In the genomic region with DNA sequence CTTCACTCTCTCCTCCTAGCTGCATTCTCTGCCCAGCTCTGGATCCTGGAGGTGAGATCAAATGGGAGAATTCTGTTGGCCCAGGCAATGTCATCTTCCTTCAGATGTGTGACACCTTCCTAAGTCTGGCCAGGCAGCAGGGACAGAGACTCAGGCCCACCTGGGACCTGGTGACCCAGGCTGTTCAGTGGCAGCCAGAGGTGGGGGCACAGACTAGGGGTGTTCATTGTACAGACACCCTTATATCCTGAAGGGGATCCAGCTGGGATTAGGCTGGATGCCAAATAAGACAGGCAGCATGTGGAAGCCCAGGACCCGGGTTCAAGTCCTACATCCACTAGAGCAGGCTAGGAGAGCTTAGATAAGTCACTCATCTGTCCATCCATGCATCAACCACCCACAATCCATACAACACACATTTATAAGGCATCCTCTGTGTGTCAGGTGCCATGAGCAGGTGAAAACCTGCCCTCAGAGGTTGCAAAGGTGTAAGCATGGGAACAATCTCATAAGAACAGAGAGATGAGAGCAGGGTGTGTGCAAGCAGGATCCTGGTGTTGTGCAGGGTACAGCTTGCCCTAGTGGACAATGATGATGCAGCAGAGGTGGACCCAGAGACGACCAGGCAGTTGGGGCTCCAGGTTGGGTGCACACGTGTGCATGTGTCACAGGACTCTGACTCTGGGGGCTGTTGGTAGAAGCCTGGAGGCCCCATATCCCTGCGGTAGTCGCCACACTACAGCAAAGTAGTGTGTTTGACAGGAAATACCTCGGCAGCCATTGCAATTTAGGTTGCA, we compare ENCODE assay signal across 25 cellular contexts. TPM values are rescaled to one million over a fixed set of nuclear protein-coding genes. Genes with fewer than 3 reads are reported as not detected.
DNase-seq lines count a peak whose midpoint lies in the region; ATAC-seq, FAIRE-seq and TF ChIP-seq lines count a peak whose summit lies in the region.
"Had no signal": no experiment of that assay in that cellular context is flagged by ENCODE, and none has a peak within 500 bp of the region (broad histone marks: within the 10 kb centered on the region; RNA-seq: fewer than 3 reads in every experiment).

No MANE protein-coding gene starts in this region.

- in situ Hi-C loops in HepG2 (cut with HindIII; ENCODE audit: extremely low pct_ligation_motif_present, low pct_unique_long_range_greater_than_20kb), result no loop called here

- H3K27ac ChIP-seq in HepG2 (ENCODE audit: extremely low read length, insufficient read depth, low read length) (no peak overlapping the region), right lobe of liver (no peak overlapping the region), RWPE1 (peak overlapping the region; percentile 32; the same call in 1 of the 2 replicates), upper lobe of right lung (no peak overlapping the region), H9 (ENCODE audit: insufficient read length, low read depth, low read length) (no peak overlapping the region)
- H3K27ac ChIP-seq: SK-N-MC had no signal

- H2AK5ac ChIP-seq in H9 (ENCODE audit: insufficient read length, low read length), result no peak overlapping the region

- H3K9ac ChIP-seq in HepG2 (ENCODE audit: insufficient read depth, low read depth, low read length) (no peak overlapping the region), H9 (ENCODE audit: extremely low read depth, insufficient read length, low read length) (no peak overlapping the region)

- H4K20me1 ChIP-seq in HepG2 (ENCODE audit: insufficient read depth, low read length) (no peaks in the 10 kb centered on the region), H9 (ENCODE audit: control insufficient read depth, insufficient read depth, insufficient read length) (no peaks in the 10 kb centered on the region)

- H2BK120ac ChIP-seq in H9 (ENCODE audit: low read depth, low read length, poor library complexity, severe bottlenecking), result no peak overlapping the region

- H3K9me3 ChIP-seq in HepG2 (ENCODE audit: low read length) (no peaks in the 10 kb centered on the region), right lobe of liver (no peaks in the 10 kb centered on the region), upper lobe of right lung (no peaks in the 10 kb centered on the region), H9 (ENCODE audit: control insufficient read depth, low read depth, low read length) (no peaks in the 10 kb centered on the region)
- H3K9me3 ChIP-seq: MG63 had no signal

- H3K79me1 ChIP-seq in H9 (ENCODE audit: insufficient read depth, low read depth, low read length, poor library complexity, severe bottlenecking), result no peaks in the 10 kb centered on the region

- H2BK12ac ChIP-seq in H9 (ENCODE audit: insufficient read length, low read depth, low read length), result no peak overlapping the region

- no peak overlapping the region for H4K8ac ChIP-seq in H9 (replicated peaks; ENCODE audit: insufficient read length, low read depth, low read length)

- H3K18ac ChIP-seq in H9 (ENCODE audit: insufficient read length, low read depth, low read length), result no peak overlapping the region

- peak; percentile 12 for FAIRE-seq in HepG2 (lab: Jason Lieb, UNC)
- FAIRE-seq: islet of Langerhans had no signal

- intact Hi-C loops in HepG2 (cut with micrococcal nuclease; ENCODE audit: unreplicated experiment), result no loop called here
- intact Hi-C loops in right lobe of liver (cut with DNase I), result no loop called here
- intact Hi-C loops in upper lobe of right lung (cut with DNase I), result no loop called here

- CTCF ChIA-PET in HepG2 (lab: Yijun Ruan, JAX; ENCODE audit: low intra/inter-chr PET ratio, low total read pairs), result interaction anchor here (1.2 kb wide), 1 partner anchor 109 kb away, joined by 3 read pairs; no protein-coding TSS in a partner anchor
- CTCF ChIA-PET in RWPE1 (lab: Yijun Ruan, JAX), result interaction anchor here (0.7 kb wide), 2 partner anchors 13 to 22 kb away, joined by 3 to 5 read pairs; no protein-coding TSS in a partner anchor

- H2AFZ ChIP-seq in HepG2 (ENCODE audit: low read length) (no peak overlapping the region), H9 (ENCODE audit: low read length) (no peak overlapping the region)

- H3K4me1 Mint-ChIP-seq in H9, result peaks cover 2 to 11% of the 10 kb centered on the region in 2 experiments; a peak in 3 of 4 replicates
- H3K4me1 Mint-ChIP-seq: activated CD4-positive, alpha-beta T cell treated with anti-CD3 and anti-CD28 coated beads for 36 hours; naive thymus-derived CD8-positive, alpha-beta T cell had no signal

- DNase-seq in HepG2 (ENCODE audit: low spot score) (no peak), right lobe of liver (no peak), RWPE1 (ENCODE audit: low spot score) (no peak), epithelial cell of esophagus (ENCODE audit: low read depth) (no peak), upper lobe of right lung (peak; percentile 56), H9 (no peak), GDM1 (lab: John Stamatoyannopoulos, UW) (no peak), H4 (ENCODE audit: low spot score) (no peak)
- DNase-seq: activated CD4-positive, alpha-beta T cell treated with anti-CD3 and anti-CD28 coated beads for 36 hours; activated CD8-positive, alpha-beta T cell treated with anti-CD3 and anti-CD28 coated beads, Interleukin-2, amount 10 ng/mL, durations not matched to agents 7 days and 5 days; activated effector memory CD4-positive, alpha-beta T cell treated with anti-CD3 and anti-CD28 coated beads, Interleukin-2, amount 50 U/mL, for 16 hours; C1 segment of cervical spinal cord; COR-L47; DMS79; GOT3; left ventricle myocardium superior; MG63; naive thymus-derived CD8-positive, alpha-beta T cell; NCI-H226; stimulated activated CD4-positive, alpha-beta T cell treated with anti-CD3 and anti-CD28 coated beads, Interleukin-1b, Interleukin-23, amount 100 ng/mL, for 48 hours; stimulated activated CD8-positive, alpha-beta memory T cell treated with anti-CD3 and anti-CD28 coated beads, Interleukin-4, amount 100 ng/mL, for 48 hours; T-helper 17 cell had no signal

- H3K4me3 Mint-ChIP-seq in H9, result no peak overlapping the region
- H3K4me3 Mint-ChIP-seq: activated CD4-positive, alpha-beta T cell treated with anti-CD3 and anti-CD28 coated beads for 36 hours; activated CD8-positive, alpha-beta T cell treated with anti-CD3 and anti-CD28 coated beads, Interleukin-2, amount 10 ng/mL, durations not matched to agents 7 days and 5 days; naive thymus-derived CD8-positive, alpha-beta T cell; T-helper 17 cell; type B pancreatic cell had no signal

- TF ChIP-seq CTCF in HepG2 (CRISPR knock-in tag; IDR thresholded peaks at IDR 0.05) (no peak), right lobe of liver (IDR thresholded peaks at IDR 0.05) (no peak), RWPE1 (conservative IDR thresholded peaks at IDR 0.05; ENCODE audit: low read depth) (no peak), epithelial cell of esophagus (IDR thresholded peaks at IDR 0.05; ENCODE audit: insufficient read depth, low read depth, low read length, missing control alignments) (peak; percentile 14), upper lobe of right lung (IDR thresholded peaks at IDR 0.05) (no peak), H9 (conservative IDR thresholded peaks at IDR 0.05) (no peak)

- H3K27me3 ChIP-seq in HepG2 (ENCODE audit: control insufficient read depth in 1 of 2, insufficient read depth in 2 of 2, low read length in 2 of 2), result peaks cover 4 to 34% of the 10 kb centered on the region in 2 experiments; a peak in 4 of 5 replicates
- H3K27me3 ChIP-seq in right lobe of liver, result no peaks in the 10 kb centered on the region
- no peaks in the 10 kb centered on the region for H3K27me3 ChIP-seq in upper lobe of right lung
- H3K27me3 ChIP-seq in H9 (ENCODE audit: insufficient read depth, low read length), result no peaks in the 10 kb centered on the region
- H3K27me3 ChIP-seq: MG63 had no signal

- H3K23ac ChIP-seq in H9 (ENCODE audit: insufficient read length, low read depth, low read length), result no peak overlapping the region

- H3K23me2 ChIP-seq in H9 (ENCODE audit: insufficient read length, low read depth, low read length, poor library complexity, severe bottlenecking), result no peaks in the 10 kb centered on the region

- H3K27me3 Mint-ChIP-seq in H9 (ENCODE audit: low read depth), result peaks cover 2% of the 10 kb centered on the region
- H3K27me3 Mint-ChIP-seq: activated CD4-positive, alpha-beta T cell treated with anti-CD3 and anti-CD28 coated beads for 36 hours; naive thymus-derived CD8-positive, alpha-beta T cell; T-helper 17 cell had no signal

- peak; percentile 89 for ATAC-seq in HepG2
- no peak for ATAC-seq in right lobe of liver
- no peak for ATAC-seq in upper lobe of right lung
- ATAC-seq: activated CD4-positive, alpha-beta T cell treated with anti-CD3 and anti-CD28 coated beads for 36 hours; activated CD8-positive, alpha-beta T cell treated with anti-CD3 and anti-CD28 coated beads, Interleukin-2, amount 10 ng/mL, durations not matched to agents 7 days and 5 days; left ventricle myocardium superior; naive thymus-derived CD8-positive, alpha-beta T cell; T-helper 17 cell had no signal

- H3K4me1 ChIP-seq in HepG2 (ENCODE audit: insufficient read depth, low read length) (peaks cover 46% of the 10 kb centered on the region), right lobe of liver (no peaks in the 10 kb centered on the region), upper lobe of right lung (peaks cover 12% of the 10 kb centered on the region), H9 (ENCODE audit: insufficient read depth, low read length) (no peaks in the 10 kb centered on the region)

- H3K4ac ChIP-seq in H9 (ENCODE audit: low read depth, low read length), result no peak overlapping the region

- no peak overlapping the region for H4K5ac ChIP-seq in H9 (ENCODE audit: insufficient read length, low read depth, low read length)

- H3K79me2 ChIP-seq in HepG2 (ENCODE audit: insufficient read depth, low read length) (no peaks in the 10 kb centered on the region), H9 (ENCODE audit: insufficient read depth, low read length) (no peaks in the 10 kb centered on the region)

- no peak overlapping the region for H3K14ac ChIP-seq in H9 (ENCODE audit: insufficient read depth, low read length)

- H2BK20ac ChIP-seq in H9 (ENCODE audit: low read depth, low read length, poor library complexity, severe bottlenecking), result no peak overlapping the region

- POLR2A ChIA-PET in HepG2 (lab: Yijun Ruan, JAX), result interaction anchor here (0.7 to 1.4 kb wide), 5 partner anchors 15 to 42 kb away, joined by 3 to 4 read pairs (median 3); a partner anchor contains a TSS
- POLR2A ChIA-PET in RWPE1 (lab: Yijun Ruan, JAX; ENCODE audit: low non-redundant PET), result no interaction called here

- no peak for TF ChIP-seq POLR2A in HepG2 (IDR thresholded peaks at IDR 0.05; ENCODE audit: insufficient read depth in 1 of 2, low read depth in 2 of 2, low read length in 2 of 2)
- TF ChIP-seq POLR2A in right lobe of liver (IDR thresholded peaks at IDR 0.05), result no peak

- TF ChIP-seq EP300 in HepG2 (IDR thresholded peaks at IDR 0.05; ENCODE audit: low read depth in 2 of 2, low read length in 2 of 2) (no peak), HepG2 (CRISPR knock-in tag; IDR thresholded peaks at IDR 0.05; ENCODE audit: borderline replicate concordance) (no peak)

- no peak overlapping the region for H2BK5ac ChIP-seq in H9 (ENCODE audit: insufficient read length, low read length)

- H3K9me3 Mint-ChIP-seq in H9, result no peaks in the 10 kb centered on the region
- H3K9me3 Mint-ChIP-seq: type B pancreatic cell had no signal

- 0% methylated on average over 1 of the region's 6 CpGs for WGBS in HepG2 (ENCODE audit: low lambda C conversion rate)
- WGBS in right lobe of liver (ENCODE audit: insufficient coverage, low coverage, low lambda C conversion rate, missing lambda C conversion rate), result 78% methylated on average over 4 of the region's 6 CpGs
- WGBS in H9 (ENCODE audit: extremely low coverage, insufficient read length, low lambda C conversion rate), result no CpG with 5 or more reads among the region's 6 CpGs

- no peak overlapping the region for H2BK15ac ChIP-seq in H9 (ENCODE audit: low read depth, low read length)

- H3K4me3 ChIP-seq in HepG2 (replicated peaks in 1 of 3; ENCODE audit: insufficient read depth in 1 of 3, low read depth in 2 of 3, low read length in 3 of 3) (peak overlapping the region in 1 of 3 experiments; percentile 63; a peak in 2 of 6 replicates), right lobe of liver (no peak overlapping the region), epithelial cell of esophagus (ENCODE audit: low read length) (no peak overlapping the region), upper lobe of right lung (no peak overlapping the region)
- H3K4me3 ChIP-seq: MG63, SK-N-MC had no signal

- H3K56ac ChIP-seq in H9 (ENCODE audit: insufficient read length, low read depth, low read length), result no peak overlapping the region

- H3K4me2 ChIP-seq in HepG2 (ENCODE audit: low read depth, low read length) (peak overlapping the region; percentile 77), H9 (ENCODE audit: insufficient read depth, insufficient read length, low read length) (no peak overlapping the region)

- no peak overlapping the region for H4K91ac ChIP-seq in H9 (ENCODE audit: insufficient read length, low read depth, low read length)

- no peak for TF ChIP-seq RAD21 in HepG2 (CRISPR knock-in tag; IDR thresholded peaks at IDR 0.05)

- no peak overlapping the region for H3T11ph ChIP-seq in H9 (ENCODE audit: low read length)

- BruUV-seq in HepG2 (replicated peaks; lab: Mats Ljungman, UMichigan), result no TSS peak

- H3K36me3 ChIP-seq in HepG2 (replicated peaks in 1 of 2; ENCODE audit: control insufficient read depth in 1 of 2, insufficient read depth in 2 of 2, low read length in 2 of 2) (no peaks in the 10 kb centered on the region), right lobe of liver (no peaks in the 10 kb centered on the region), upper lobe of right lung (no peaks in the 10 kb centered on the region)
- H3K36me3 ChIP-seq: MG63 had no signal

- no peak overlapping the region for H3K27ac Mint-ChIP-seq in H9
- H3K27ac Mint-ChIP-seq: activated CD4-positive, alpha-beta T cell treated with anti-CD3 and anti-CD28 coated beads for 36 hours; activated CD8-positive, alpha-beta T cell treated with anti-CD3 and anti-CD28 coated beads, Interleukin-2, amount 10 ng/mL, durations not matched to agents 7 days and 5 days; T-helper 17 cell; type B pancreatic cell had no signal

- H3K36me3 Mint-ChIP-seq in H9 (ENCODE audit: insufficient read depth in 1 of 3, low read depth in 3 of 3), result no peaks in the 10 kb centered on the region
- H3K36me3 Mint-ChIP-seq: naive thymus-derived CD8-positive, alpha-beta T cell; type B pancreatic cell had no signal

RNA-seq across cellular contexts. Expression of a gene that starts 18.3 kb away (rescaled TPM):
- total RNA-seq in HepG2 (2016; rRNA removed; fragmentation: Illumina TruSeq; extraction: Trizol) (1,348 and 1,507 TPM in 2 replicates), right lobe of liver (100 to 1,000 TPM; 396 to 971 (median 447) TPM), upper lobe of right lung (810 TPM), H9 (2021) (1,592 and 1,656 TPM in 2 replicates)
- total RNA-seq in HepG2 (2016; cell fraction: cytosol; rRNA removed; fragmentation: Illumina TruSeq; extraction: Trizol; ENCODE audit: low read depth), result 2,410 and 2,561 TPM in 2 replicates
- total RNA-seq in HepG2 (2016; cell fraction: insoluble cytoplasmic fraction; rRNA removed; fragmentation: Illumina TruSeq; extraction: Trizol), result 1,336 and 1,557 TPM in 2 replicates
- total RNA-seq in HepG2 (2016; cell fraction: membrane; rRNA removed; fragmentation: Illumina TruSeq; extraction: Trizol), result 3,125 and 3,259 TPM in 2 replicates
- total RNA-seq in HepG2 (2016; cell fraction: nucleus; rRNA removed; fragmentation: Illumina TruSeq; extraction: Trizol), result 561 and 582 TPM in 2 replicates
- polyA plus RNA-seq in HepG2 (2011; rRNA removed), result 2,212 and 2,263 TPM in 2 replicates
- polyA plus RNA-seq in HepG2 (2011; cell fraction: cytosol; rRNA removed), result 3,529 and 3,773 TPM in 2 replicates
- polyA plus RNA-seq in HepG2 (2011; cell fraction: nucleus; rRNA removed), result 1,156 and 1,364 TPM in 2 replicates
- polyA plus RNA-seq in HepG2 (2012), result 2,468 and 3,197 TPM in 2 replicates
- 3,334 and 3,729 TPM in 2 replicates for polyA plus RNA-seq in HepG2 (2016; cell fraction: cytosol; fragmentation: Illumina TruSeq; extraction: Trizol; ENCODE audit: low read depth)
- polyA plus RNA-seq in HepG2 (2016; cell fraction: insoluble cytoplasmic fraction; fragmentation: Illumina TruSeq; extraction: Trizol; ENCODE audit: low read depth), result 2,145 and 2,237 TPM in 2 replicates
- 4,346 and 4,410 TPM in 2 replicates for polyA plus RNA-seq in HepG2 (2016; cell fraction: membrane; fragmentation: Illumina TruSeq; extraction: Trizol; ENCODE audit: low read depth)
- 1,173 and 1,267 TPM in 2 replicates for polyA plus RNA-seq in HepG2 (2016; cell fraction: nucleus; fragmentation: Illumina TruSeq; extraction: Trizol; ENCODE audit: insufficient read depth, low read depth)
- polyA minus RNA-seq in HepG2 (2011; rRNA and poly(A)+ RNA removed; ENCODE audit: low replicate concordance), result 1,196 and 1,308 TPM in 2 replicates
- 819 and 837 TPM in 2 replicates for polyA minus RNA-seq in HepG2 (2011; cell fraction: cytosol; rRNA and poly(A)+ RNA removed)
- polyA minus RNA-seq in HepG2 (2011; cell fraction: nucleus; rRNA and poly(A)+ RNA removed), result 324 and 432 TPM in 2 replicates
- 1,303 and 1,313 TPM in 2 replicates for total RNA-seq in H4 (2014; rRNA removed; shearing (Covaris generic))

RNA-seq across cellular contexts. Expression of a gene that starts 30.7 kb away (rescaled TPM):
- total RNA-seq in HepG2 (2016; rRNA removed; fragmentation: Illumina TruSeq; extraction: Trizol), result 112 and 113 TPM in 2 replicates
- total RNA-seq in HepG2 (2016; cell fraction: cytosol; rRNA removed; fragmentation: Illumina TruSeq; extraction: Trizol; ENCODE audit: low read depth), result 24.7 and 29.0 TPM in 2 replicates
- total RNA-seq in HepG2 (2016; cell fraction: insoluble cytoplasmic fraction; rRNA removed; fragmentation: Illumina TruSeq; extraction: Trizol), result 100 and 107 TPM in 2 replicates
- total RNA-seq in HepG2 (2016; cell fraction: membrane; rRNA removed; fragmentation: Illumina TruSeq; extraction: Trizol), result 29.7 and 29.8 TPM in 2 replicates
- total RNA-seq in HepG2 (2016; cell fraction: nucleus; rRNA removed; fragmentation: Illumina TruSeq; extraction: Trizol), result 46.2 and 55.9 TPM in 2 replicates
- polyA plus RNA-seq in HepG2 (2011; rRNA removed), result 162 and 166 TPM in 2 replicates
- 122 and 222 TPM in 2 replicates for polyA plus RNA-seq in HepG2 (2011; cell fraction: cytosol; rRNA removed)
- 380 and 387 TPM in 2 replicates for polyA plus RNA-seq in HepG2 (2011; cell fraction: nucleus; rRNA removed)
- 89.1 and 116 TPM in 2 replicates for polyA plus RNA-seq in HepG2 (2012)
- 18.6 and 25.0 TPM in 2 replicates for polyA plus RNA-seq in HepG2 (2016; cell fraction: cytosol; fragmentation: Illumina TruSeq; extraction: Trizol; ENCODE audit: low read depth)
- polyA plus RNA-seq in HepG2 (2016; cell fraction: insoluble cytoplasmic fraction; fragmentation: Illumina TruSeq; extraction: Trizol; ENCODE audit: low read depth), result 101 and 119 TPM in 2 replicates
- polyA plus RNA-seq in HepG2 (2016; cell fraction: membrane; fragmentation: Illumina TruSeq; extraction: Trizol; ENCODE audit: low read depth), result 26.8 and 28.5 TPM in 2 replicates
- 112 and 117 TPM in 2 replicates for polyA plus RNA-seq in HepG2 (2016; cell fraction: nucleus; fragmentation: Illumina TruSeq; extraction: Trizol; ENCODE audit: insufficient read depth, low read depth)
- 110 and 460 TPM in 2 replicates for polyA minus RNA-seq in HepG2 (2011; rRNA and poly(A)+ RNA removed; ENCODE audit: low replicate concordance)
- 133 and 142 TPM in 2 replicates for polyA minus RNA-seq in HepG2 (2011; cell fraction: cytosol; rRNA and poly(A)+ RNA removed)
- polyA minus RNA-seq in HepG2 (2011; cell fraction: nucleus; rRNA and poly(A)+ RNA removed), result 75.1 and 77.0 TPM in 2 replicates
- 100 to 1,000 TPM; 223 to 479 (median 297) TPM for total RNA-seq in right lobe of liver
- 26.5 TPM for total RNA-seq in upper lobe of right lung
- 62.6 and 63.6 TPM in 2 replicates for total RNA-seq in H9 (2021)
- 35.6 and 41.7 TPM in 2 replicates for total RNA-seq in H4 (2014; rRNA removed; shearing (Covaris generic))

RNA-seq across cellular contexts. Expression of a gene that starts 39.1 kb away (rescaled TPM):
- 12.3 and 29.5 TPM in 2 replicates for total RNA-seq in HepG2 (2016; rRNA removed; fragmentation: Illumina TruSeq; extraction: Trizol)
- 29.8 and 42.0 TPM in 2 replicates for total RNA-seq in HepG2 (2016; cell fraction: cytosol; rRNA removed; fragmentation: Illumina TruSeq; extraction: Trizol; ENCODE audit: low read depth)
- total RNA-seq in HepG2 (2016; cell fraction: insoluble cytoplasmic fraction; rRNA removed; fragmentation: Illumina TruSeq; extraction: Trizol), result 13.9 and 25.2 TPM in 2 replicates
- 28.5 and 40.2 TPM in 2 replicates for total RNA-seq in HepG2 (2016; cell fraction: membrane; rRNA removed; fragmentation: Illumina TruSeq; extraction: Trizol)
- 14.6 and 20.6 TPM in 2 replicates for total RNA-seq in HepG2 (2016; cell fraction: nucleus; rRNA removed; fragmentation: Illumina TruSeq; extraction: Trizol)
- 46.9 and 53.9 TPM in 2 replicates for polyA plus RNA-seq in HepG2 (2011; rRNA removed)
- 62.7 and 81.3 TPM in 2 replicates for polyA plus RNA-seq in HepG2 (2011; cell fraction: cytosol; rRNA removed)
- 21.1 and 27.5 TPM in 2 replicates for polyA plus RNA-seq in HepG2 (2011; cell fraction: nucleus; rRNA removed)
- polyA plus RNA-seq in HepG2 (2012), result 15.4 and 26.5 TPM in 2 replicates
- polyA plus RNA-seq in HepG2 (2016; cell fraction: cytosol; fragmentation: Illumina TruSeq; extraction: Trizol; ENCODE audit: low read depth), result 43.5 and 57.3 TPM in 2 replicates
- 16.4 and 20.9 TPM in 2 replicates for polyA plus RNA-seq in HepG2 (2016; cell fraction: insoluble cytoplasmic fraction; fragmentation: Illumina TruSeq; extraction: Trizol; ENCODE audit: low read depth)
- 38.0 and 46.5 TPM in 2 replicates for polyA plus RNA-seq in HepG2 (2016; cell fraction: membrane; fragmentation: Illumina TruSeq; extraction: Trizol; ENCODE audit: low read depth)
- polyA plus RNA-seq in HepG2 (2016; cell fraction: nucleus; fragmentation: Illumina TruSeq; extraction: Trizol; ENCODE audit: insufficient read depth, low read depth), result 40.2 and 40.9 TPM in 2 replicates
- 36.2 and 41.1 TPM in 2 replicates for polyA minus RNA-seq in HepG2 (2011; rRNA and poly(A)+ RNA removed; ENCODE audit: low replicate concordance)
- 12.3 and 12.7 TPM in 2 replicates for polyA minus RNA-seq in HepG2 (2011; cell fraction: cytosol; rRNA and poly(A)+ RNA removed)
- 2.2 and 3.2 TPM in 2 replicates for polyA minus RNA-seq in HepG2 (2011; cell fraction: nucleus; rRNA and poly(A)+ RNA removed)
- 10 to 100 TPM in 4 of 6 experiments, 1 to 10 TPM in 2; 8.3 to 22.2 (median 15.1) TPM for total RNA-seq in right lobe of liver
- total RNA-seq in upper lobe of right lung, result 17.9 TPM
- 3.0 and 3.1 TPM in 2 replicates for total RNA-seq in H9 (2021)
- total RNA-seq in H4 (2014; rRNA removed; shearing (Covaris generic)), result 8.0 and 13.9 TPM in 2 replicates

RNA-seq across cellular contexts. Expression of a gene that starts 40.2 kb away (rescaled TPM):
- total RNA-seq in HepG2 (2016; rRNA removed; fragmentation: Illumina TruSeq; extraction: Trizol) (40.4 and 44.4 TPM in 2 replicates), right lobe of liver (100 to 1,000 TPM in 4 of 6 experiments, 10 to 100 TPM in 2; 62.9 to 126 (median 109) TPM), upper lobe of right lung (55.9 TPM), H9 (2021) (7.4 and 8.4 TPM in 2 replicates)
- total RNA-seq in HepG2 (2016; cell fraction: cytosol; rRNA removed; fragmentation: Illumina TruSeq; extraction: Trizol; ENCODE audit: low read depth), result 13.6 and 18.3 TPM in 2 replicates
- total RNA-seq in HepG2 (2016; cell fraction: insoluble cytoplasmic fraction; rRNA removed; fragmentation: Illumina TruSeq; extraction: Trizol), result 39.5 and 45.7 TPM in 2 replicates
- 31.7 and 38.5 TPM in 2 replicates for total RNA-seq in HepG2 (2016; cell fraction: membrane; rRNA removed; fragmentation: Illumina TruSeq; extraction: Trizol)
- total RNA-seq in HepG2 (2016; cell fraction: nucleus; rRNA removed; fragmentation: Illumina TruSeq; extraction: Trizol), result 23.4 and 24.3 TPM in 2 replicates
- polyA plus RNA-seq in HepG2 (2011; rRNA removed), result 102 and 108 TPM in 2 replicates
- 95.9 and 104 TPM in 2 replicates for polyA plus RNA-seq in HepG2 (2011; cell fraction: cytosol; rRNA removed)
- polyA plus RNA-seq in HepG2 (2011; cell fraction: nucleus; rRNA removed), result 69.4 and 73.2 TPM in 2 replicates
- polyA plus RNA-seq in HepG2 (2012), result 40.5 and 57.0 TPM in 2 replicates
- polyA plus RNA-seq in HepG2 (2016; cell fraction: cytosol; fragmentation: Illumina TruSeq; extraction: Trizol; ENCODE audit: low read depth), result 22.6 and 24.5 TPM in 2 replicates
- 68.7 and 73.5 TPM in 2 replicates for polyA plus RNA-seq in HepG2 (2016; cell fraction: insoluble cytoplasmic fraction; fragmentation: Illumina TruSeq; extraction: Trizol; ENCODE audit: low read depth)
- 44.0 and 45.5 TPM in 2 replicates for polyA plus RNA-seq in HepG2 (2016; cell fraction: membrane; fragmentation: Illumina TruSeq; extraction: Trizol; ENCODE audit: low read depth)
- polyA plus RNA-seq in HepG2 (2016; cell fraction: nucleus; fragmentation: Illumina TruSeq; extraction: Trizol; ENCODE audit: insufficient read depth, low read depth), result 59.0 and 60.0 TPM in 2 replicates
- 111 and 118 TPM in 2 replicates for polyA minus RNA-seq in HepG2 (2011; rRNA and poly(A)+ RNA removed; ENCODE audit: low replicate concordance)
- 32.2 and 37.7 TPM in 2 replicates for polyA minus RNA-seq in HepG2 (2011; cell fraction: cytosol; rRNA and poly(A)+ RNA removed)
- 17.9 and 25.7 TPM in 2 replicates for polyA minus RNA-seq in HepG2 (2011; cell fraction: nucleus; rRNA and poly(A)+ RNA removed)
- 3.2 and 12.5 TPM in 2 replicates for total RNA-seq in H4 (2014; rRNA removed; shearing (Covaris generic))

RNA-seq across cellular contexts. Expression of a gene that starts 42.4 kb away (rescaled TPM):
- total RNA-seq in HepG2 (2016; rRNA removed; fragmentation: Illumina TruSeq; extraction: Trizol), result 6.6 and 7.3 TPM in 2 replicates
- total RNA-seq in HepG2 (2016; cell fraction: cytosol; rRNA removed; fragmentation: Illumina TruSeq; extraction: Trizol; ENCODE audit: low read depth), result 4.7 and 5.1 TPM in 2 replicates
- 5.1 and 7.0 TPM in 2 replicates for total RNA-seq in HepG2 (2016; cell fraction: insoluble cytoplasmic fraction; rRNA removed; fragmentation: Illumina TruSeq; extraction: Trizol)
- 14.7 and 15.2 TPM in 2 replicates for total RNA-seq in HepG2 (2016; cell fraction: membrane; rRNA removed; fragmentation: Illumina TruSeq; extraction: Trizol)
- total RNA-seq in HepG2 (2016; cell fraction: nucleus; rRNA removed; fragmentation: Illumina TruSeq; extraction: Trizol), result 4.6 and 4.7 TPM in 2 replicates
- 8.7 and 8.8 TPM in 2 replicates for polyA plus RNA-seq in HepG2 (2011; rRNA removed)
- 8.3 and 10.5 TPM in 2 replicates for polyA plus RNA-seq in HepG2 (2011; cell fraction: cytosol; rRNA removed)
- 5.7 and 6.3 TPM in 2 replicates for polyA plus RNA-seq in HepG2 (2011; cell fraction: nucleus; rRNA removed)
- polyA plus RNA-seq in HepG2 (2012), result 2.9 and 3.4 TPM in 2 replicates
- 7.5 and 8.7 TPM in 2 replicates for polyA plus RNA-seq in HepG2 (2016; cell fraction: cytosol; fragmentation: Illumina TruSeq; extraction: Trizol; ENCODE audit: low read depth)
- polyA plus RNA-seq in HepG2 (2016; cell fraction: insoluble cytoplasmic fraction; fragmentation: Illumina TruSeq; extraction: Trizol; ENCODE audit: low read depth), result 9.3 and 11.6 TPM in 2 replicates
- polyA plus RNA-seq in HepG2 (2016; cell fraction: membrane; fragmentation: Illumina TruSeq; extraction: Trizol; ENCODE audit: low read depth), result 15.7 and 19.4 TPM in 2 replicates
- 7.9 and 8.3 TPM in 2 replicates for polyA plus RNA-seq in HepG2 (2016; cell fraction: nucleus; fragmentation: Illumina TruSeq; extraction: Trizol; ENCODE audit: insufficient read depth, low read depth)
- polyA minus RNA-seq in HepG2 (2011; rRNA and poly(A)+ RNA removed; ENCODE audit: low replicate concordance), result 31.6 and 87.2 TPM in 2 replicates
- 8.1 and 9.1 TPM in 2 replicates for polyA minus RNA-seq in HepG2 (2011; cell fraction: cytosol; rRNA and poly(A)+ RNA removed)
- 4.6 and 5.6 TPM in 2 replicates for polyA minus RNA-seq in HepG2 (2011; cell fraction: nucleus; rRNA and poly(A)+ RNA removed)
- 1 to 10 TPM; 3.0 to 4.2 (median 3.5) TPM for total RNA-seq in right lobe of liver
- 40.7 TPM for total RNA-seq in upper lobe of right lung
- 23.5 and 24.0 TPM in 2 replicates for total RNA-seq in H9 (2021)
- 4.3 and 6.2 TPM in 2 replicates for total RNA-seq in H4 (2014; rRNA removed; shearing (Covaris generic))
